ENCODE assay signal across 10 cellular contexts in genomic region chr1:242147096-242147976, GRCh38.
DNase-seq lines count a peak whose midpoint lies in the region; ATAC-seq, FAIRE-seq and TF ChIP-seq lines count a peak whose summit lies in the region.
"Had no signal": no experiment of that assay in that cellular context is flagged by ENCODE, and none has a peak within 500 bp of the region (broad histone marks: within the 10 kb centered on the region; RNA-seq: fewer than 3 reads in every experiment).

No MANE protein-coding gene starts in this region.

- H3F3A ChIP-seq in GM23248 (ENCODE audit: insufficient read depth), result no peaks in the 10 kb centered on the region

- H3K4me3 ChIP-seq in GM23248, result no peak overlapping the region
- H3K4me3 ChIP-seq in fibroblast of mammary gland (ENCODE audit: control insufficient read depth, low read depth, low read length), result no peak overlapping the region
- H3K4me3 ChIP-seq: SJSA1 had no signal

- no peaks in the 10 kb centered on the region for H3K79me2 ChIP-seq in GM23248 (ENCODE audit: insufficient read depth)

- no peak overlapping the region for H2AFZ ChIP-seq in GM23248

- H3K27me3 Mint-ChIP-seq in CD14-positive monocyte (ENCODE audit: low read depth in 3 of 3), result peaks cover 0 to 3% (median 0%) of the 10 kb centered on the region in 3 donors
- no peaks in the 10 kb centered on the region for H3K27me3 Mint-ChIP-seq in HFFc6 (ENCODE audit: insufficient read depth)
- H3K27me3 Mint-ChIP-seq in T-cell, result peaks cover 0 to 3% of the 10 kb centered on the region in 2 donors

- ATAC-seq in HG03378 (IDR thresholded peaks at IDR 0.05; ENCODE audit: unreplicated experiment), result no peak
- ATAC-seq in T-cell (replicated peaks in 1 of 4), result no peak

- no peak overlapping the region for H3K9ac ChIP-seq in GM23248

- in situ Hi-C loops in GM23248 (cut with MboI), result no loop called here

- H3K4me2 ChIP-seq in GM23248 (ENCODE audit: unreplicated experiment), result no peak overlapping the region

- POLR2A ChIA-PET in T-cell (lab: Charles Lee), result no interaction called here

- no peaks in the 10 kb centered on the region for H3K9me2 ChIP-seq in GM23248 (ENCODE audit: insufficient read depth)

- no peak for TF ChIP-seq CTCF in CD14-positive monocyte (IDR thresholded peaks at IDR 0.05)
- TF ChIP-seq CTCF in fibroblast of mammary gland (conservative IDR thresholded peaks at IDR 0.05; ENCODE audit: control insufficient read depth, insufficient read depth, low read depth, low read length), result no peak
- no peak for TF ChIP-seq CTCF in HFFc6 (IDR thresholded peaks at IDR 0.05)

- H3K4me3 Mint-ChIP-seq in CD14-positive monocyte (peak overlapping the region; percentile 51 to 67), HFFc6 (no peak overlapping the region), T-cell (no peak overlapping the region)
- H3K4me3 Mint-ChIP-seq: stimulated activated naive CD8-positive, alpha-beta T cell treated with anti-CD3 and anti-CD28 coated beads, Interleukin-15, Interleukin-2, amounts not matched to agents 100 ng/mL and 50 ng/mL, for 24 hours had no signal

- H3K9me3 ChIP-seq in GM23248 (ENCODE audit: low read depth), result no peaks in the 10 kb centered on the region
- H3K9me3 ChIP-seq: SJSA1 had no signal

- CTCF ChIA-PET in T-cell (lab: Charles Lee), result no interaction called here

- no peaks in the 10 kb centered on the region for H3K4me1 ChIP-seq in GM23248 (ENCODE audit: insufficient read depth)
- H3K4me1 ChIP-seq: SJSA1 had no signal

- peak overlapping the region; percentile 7 to 86 (median 70) for H3K27ac Mint-ChIP-seq in CD14-positive monocyte
- no peak overlapping the region for H3K27ac Mint-ChIP-seq in HFFc6
- no peak overlapping the region for H3K27ac Mint-ChIP-seq in T-cell
- H3K27ac Mint-ChIP-seq: stimulated activated naive CD8-positive, alpha-beta T cell treated with anti-CD3 and anti-CD28 coated beads, Interleukin-15, Interleukin-2, amounts not matched to agents 100 ng/mL and 50 ng/mL, for 24 hours had no signal

- no peaks in the 10 kb centered on the region for H3K27me3 ChIP-seq in GM23248 (replicated peaks; ENCODE audit: insufficient read depth)
- H3K27me3 ChIP-seq: SJSA1 had no signal

- H4K20me1 ChIP-seq in GM23248 (ENCODE audit: insufficient read depth), result no peaks in the 10 kb centered on the region

- 8 to 9% methylated on average over 4 of the region's 4 CpGs for WGBS in GM23248 (ENCODE audit: low coverage in 1 of 2, low lambda C conversion rate in 2 of 2, missing lambda C conversion rate in 2 of 2), 2 experiments

- DNase-seq in CD14-positive monocyte (ENCODE audit: low spot score) (no peak), GM23248 (peak; percentile 12), NOMO-1 treated with DMSO at 0.1 percent for 48 hours (lab: John Stamatoyannopoulos, UW; ENCODE audit: unreplicated experiment) (peak; percentile 91), fibroblast of mammary gland (ENCODE audit: low read depth) (peak; percentile 61), HFFc6 (no peak), frontal cortex (ENCODE audit: low spot score in 2 of 2) (no peak), T-cell (no peak)

- FAIRE-seq in frontal cortex (lab: Jason Lieb, UNC), result no peak

- H3K4me1 Mint-ChIP-seq in CD14-positive monocyte (peaks cover 12% of the 10 kb centered on the region), HFFc6 (ENCODE audit: low read depth) (no peaks in the 10 kb centered on the region), T-cell (peaks cover 0 to 5% (median 2%) of the 10 kb centered on the region in 3 donors)

- H3K9me3 Mint-ChIP-seq in CD14-positive monocyte (peaks cover 0 to 9% (median 7%) of the 10 kb centered on the region in 7 donors), HFFc6 (peaks cover 52% of the 10 kb centered on the region), T-cell (peaks cover 0 to 25% (median 9%) of the 10 kb centered on the region in 3 donors)

- no peak overlapping the region for H3K27ac ChIP-seq in GM23248
- H3K27ac ChIP-seq: SJSA1 had no signal

- intact Hi-C loops in CD14-positive monocyte (cut with micrococcal nuclease), result no loop called here

- H3K36me3 Mint-ChIP-seq in CD14-positive monocyte (no peaks in the 10 kb centered on the region), HFFc6 (ENCODE audit: low read depth) (no peaks in the 10 kb centered on the region; the same call in 1 of the 2 replicates), T-cell (no peaks in the 10 kb centered on the region)

- H3K36me3 ChIP-seq in GM23248 (ENCODE audit: low read depth), result no peaks in the 10 kb centered on the region
- H3K36me3 ChIP-seq: SJSA1 had no signal

Comparison
In these comparisons a context has a peak if more than half of its experiments do, and no peak if none do; other contexts are left out.
1. DNase-seq: peak in GM23248 (single experiment), NOMO-1 treated with DMSO at 0.1 percent for 48 hours (single experiment) and fibroblast of mammary gland (single experiment); none in CD14-positive monocyte (single experiment), HFFc6 (single experiment), frontal cortex (0 of 2) and T-cell (0 of 34).
2. H3K27ac Mint-ChIP-seq: peak in CD14-positive monocyte (7 of 7); none in HFFc6 (single experiment) and T-cell (0 of 2).
3. H3K4me3 Mint-ChIP-seq: peak in CD14-positive monocyte (2 of 2); none in HFFc6 (single experiment) and T-cell (0 of 3).